In genomic region chr1:242544071-242544470, GRCh38 we compare ENCODE assay signal across 1 cellular context.
TF ChIP-seq lines count a peak whose summit lies in the region.

No MANE protein-coding gene starts in this region.

TF ChIP-seq in GM23338, 12 proteins besides CTCF, POLR2A, EP300 and RAD21 (continued from another document):
- no peak for TF ChIP-seq REST (IDR thresholded peaks at IDR 0.05; ENCODE audit: unreplicated experiment)
- TF ChIP-seq ZNF114 (CRISPR knock-in tag; IDR thresholded peaks at IDR 0.05) = no peak
- TF ChIP-seq NANOG (IDR thresholded peaks at IDR 0.05; ENCODE audit: borderline replicate concordance) = no peak
- no peak for TF ChIP-seq EZH2 (IDR thresholded peaks at IDR 0.05; ENCODE audit: low read depth, unreplicated experiment)
- no peak for TF ChIP-seq CREB1 (CRISPR knock-in tag; IDR thresholded peaks at IDR 0.05; ENCODE audit: low read depth)
- TF ChIP-seq ZNF462 (CRISPR knock-in tag; IDR thresholded peaks at IDR 0.05) = no peak
